Comparison of ENCODE assay signal across 8 cellular contexts in the genomic region with DNA sequence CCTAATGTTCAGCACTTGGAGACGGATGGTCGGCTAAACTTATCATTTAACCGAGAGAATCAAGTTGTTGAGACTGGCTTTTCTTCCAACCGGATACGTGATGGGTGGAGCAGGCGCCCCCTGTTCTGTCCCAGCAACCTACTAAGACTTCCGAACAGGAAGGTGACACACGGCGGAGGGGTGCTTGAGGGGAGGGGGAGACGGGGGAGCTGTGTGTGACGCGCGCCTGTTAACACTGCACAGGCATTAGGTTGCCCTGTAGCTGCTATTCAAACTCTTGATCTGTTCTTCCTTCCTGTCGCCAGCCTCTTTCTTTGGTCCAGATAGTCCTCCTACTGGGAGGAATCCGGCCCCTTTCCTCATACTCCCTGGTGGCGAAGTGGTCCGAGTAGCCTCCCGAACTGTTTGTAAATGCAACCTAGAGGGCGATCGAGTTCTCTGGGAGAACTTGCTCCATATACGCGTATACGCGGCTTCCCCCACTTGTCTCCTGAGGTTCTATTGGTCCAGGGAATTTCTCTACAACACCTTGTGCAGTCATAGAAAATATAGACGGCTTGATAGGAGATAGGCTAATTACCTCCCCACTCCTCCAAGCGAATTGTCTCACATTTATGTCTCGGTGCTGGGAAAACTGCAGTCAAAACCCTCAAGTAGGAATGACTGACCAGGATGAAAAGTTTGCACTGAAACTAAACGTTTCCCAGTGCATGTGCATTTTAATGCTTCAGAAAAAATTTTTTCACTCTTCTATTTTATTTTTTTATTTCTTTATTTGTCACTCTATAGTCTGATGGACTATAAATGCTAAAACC.
A peak's percentile ranks its signal among the peaks of the same experiment; 100 is the strongest.
DNase-seq lines count a peak whose midpoint lies in the region; ATAC-seq lines count a peak whose summit lies in the region.

No MANE protein-coding gene starts in this region.

- peaks cover 14% of the 10 kb centered on the region for H3K36me3 Mint-ChIP-seq in activated CD4-positive, alpha-beta memory T cell treated with anti-CD3 and anti-CD28 coated beads for 36 hours

- ATAC-seq in GM21529 (IDR thresholded peaks at IDR 0.05; ENCODE audit: unreplicated experiment) (peak; percentile 25), left lobe of liver (peak; percentile 47), GM18909 (IDR thresholded peaks at IDR 0.05; ENCODE audit: poor library complexity, unreplicated experiment) (no peak)

- peak; percentile 84 for DNase-seq in 8988T
- peak; percentile 73 for DNase-seq in NCI-H524 treated with DMSO at 0.1 percent for 48 hours (lab: John Stamatoyannopoulos, UW)
- peak; percentile 90 for DNase-seq in activated CD4-positive, alpha-beta memory T cell treated with anti-CD3 and anti-CD28 coated beads for 36 hours
- peak; percentile 84 to 93 for DNase-seq in dermis microvascular lymphatic vessel endothelial cell (ENCODE audit: low read depth in 2 of 2)
- DNase-seq in left lobe of liver (ENCODE audit: low spot score) = peak; percentile 79
- DNase-seq in stimulated activated CD4-positive, alpha-beta T cell treated with anti-CD3 and anti-CD28 coated beads, Interleukin-1b, Interleukin-23, amount 100 ng/mL, for 48 hours = peak; percentile 84

- H3K4me1 Mint-ChIP-seq in activated CD4-positive, alpha-beta memory T cell treated with anti-CD3 and anti-CD28 coated beads for 36 hours (ENCODE audit: low read depth) = peaks cover 27% of the 10 kb centered on the region

- H3K4me3 Mint-ChIP-seq in activated CD4-positive, alpha-beta memory T cell treated with anti-CD3 and anti-CD28 coated beads for 36 hours = peak overlapping the region; percentile 80

- no peaks in the 10 kb centered on the region for H3K9me3 Mint-ChIP-seq in activated CD4-positive, alpha-beta memory T cell treated with anti-CD3 and anti-CD28 coated beads for 36 hours

- POLR2A ChIA-PET in activated CD4-positive, alpha-beta memory T cell treated with anti-CD3 and anti-CD28 coated beads for 36 hours (lab: Charles Lee) = interaction anchor here (1.0 to 1.5 kb wide), 5 partner anchors 11 to 258 kb away, joined by 3 to 8 read pairs (median 4); no protein-coding TSS in a partner anchor

- H3K27me3 Mint-ChIP-seq in activated CD4-positive, alpha-beta memory T cell treated with anti-CD3 and anti-CD28 coated beads for 36 hours = no peaks in the 10 kb centered on the region

- intact Hi-C loops in activated CD4-positive, alpha-beta memory T cell treated with anti-CD3 and anti-CD28 coated beads for 36 hours (cut with micrococcal nuclease) = loop anchor here (1.0 to 10.0 kb wide), 8 partner anchors 58 to 1006 kb away; partner anchors contain the start of gene MYB

- CTCF ChIA-PET in activated CD4-positive, alpha-beta memory T cell treated with anti-CD3 and anti-CD28 coated beads for 36 hours (lab: Charles Lee) = interaction anchor here (0.6 to 5.3 kb wide), 34 partner anchors 8 to 762 kb away, joined by 3 to 63 read pairs (median 4); partner anchors contain the start of gene SGK1

- peak overlapping the region; percentile 88 for H3K27ac Mint-ChIP-seq in activated CD4-positive, alpha-beta memory T cell treated with anti-CD3 and anti-CD28 coated beads for 36 hours
